In the genomic region with DNA sequence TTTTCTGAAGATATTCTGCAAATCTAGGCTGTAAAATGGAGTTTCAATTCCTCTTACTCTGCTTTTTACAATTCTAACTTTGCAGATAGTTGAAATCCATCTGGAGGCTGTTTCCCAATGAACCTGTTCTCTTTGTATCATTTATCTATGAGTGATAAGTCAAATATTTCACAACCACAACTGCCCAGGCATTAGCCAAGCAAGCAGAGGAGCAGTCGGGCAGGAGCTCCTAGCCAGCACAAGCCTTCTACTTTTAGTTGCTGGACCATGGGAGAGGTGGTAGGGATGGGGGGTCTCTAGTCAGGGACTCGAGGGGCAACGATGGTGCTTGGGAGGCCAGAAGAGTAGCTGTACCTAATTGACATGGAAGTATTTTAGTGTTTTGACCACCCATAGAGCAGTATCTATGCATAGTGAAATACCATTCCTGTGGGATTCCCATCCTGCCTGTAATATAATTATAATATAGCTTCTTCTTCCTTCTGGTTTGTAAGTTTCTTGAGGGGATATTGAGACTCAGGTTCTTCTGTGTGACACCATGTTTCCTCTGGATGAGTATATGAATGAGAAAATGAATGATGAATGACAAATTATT, we compare ENCODE assay signal across 18 cellular contexts.
DNase-seq lines count a peak whose midpoint lies in the region; ATAC-seq and TF ChIP-seq lines count a peak whose summit lies in the region.
"Had no signal": no experiment of that assay in that cellular context is flagged by ENCODE, and none has a peak within 500 bp of the region (broad histone marks: within the 10 kb centered on the region; RNA-seq: fewer than 3 reads in every experiment).

No MANE protein-coding gene starts in this region.

- CTCF ChIA-PET in Caco-2 (lab: Charles Lee): interaction anchor here (0.6 to 1.0 kb wide), 2 partner anchors 97 to 184 kb away, joined by 3 to 4 read pairs; no protein-coding TSS in a partner anchor

- no peak for TF ChIP-seq CTCF in Caco-2 (IDR thresholded peaks at IDR 0.05; ENCODE audit: insufficient read depth in 1 of 2, low read depth in 1 of 2, low read length in 1 of 2, severe bottlenecking in 1 of 2, unreplicated experiment in 1 of 2)
- no peak for TF ChIP-seq CTCF in sigmoid colon (IDR thresholded peaks at IDR 0.05)

- H3K36me3 ChIP-seq in Caco-2 (ENCODE audit: control insufficient read depth, insufficient read depth, low read length) (no peaks in the 10 kb centered on the region), sigmoid colon (no peaks in the 10 kb centered on the region)
- H3K36me3 ChIP-seq: gastroesophageal sphincter had no signal

- TF ChIP-seq EP300 in sigmoid colon (IDR thresholded peaks at IDR 0.05): no peak

- H3K4me1 ChIP-seq in Caco-2: peaks cover 54% of the 10 kb centered on the region
- H3K4me1 ChIP-seq in sigmoid colon: no peaks in the 10 kb centered on the region
- H3K4me1 ChIP-seq: gastroesophageal sphincter had no signal

- DNase-seq in Caco-2 (peak; percentile 41 to 54), HuH-7 (ENCODE audit: low spot score) (peak; percentile 13), amniotic epithelial cell (ENCODE audit: low read depth) (peak; percentile 90), kidney glomerular epithelial cell (lab: John Stamatoyannopoulos, UW) (peak; percentile 85), amygdala (lab: John Stamatoyannopoulos, UW) (no peak), mesenteric fat pad (ENCODE audit: low spot score) (no peak), sigmoid colon (no peak)
- DNase-seq: activated CD4-positive, CD25-positive, alpha-beta regulatory T cell treated with anti-CD3 and anti-CD28 coated beads, Interleukin-2, amount 50 U/mL, for 72 hours; activated naive CD8-positive, alpha-beta T cell treated with anti-CD3 and anti-CD28 coated beads, Interleukin-2, amount 50 U/mL, for 24 hours; dorsolateral prefrontal cortex; naive thymus-derived CD4-positive, alpha-beta T cell; NCI-H2029; stimulated activated CD4-positive, alpha-beta T cell treated with anti-CD3 and anti-CD28 coated beads, Interleukin-2, amount 100 ng/mL, for 48 hours; T-helper 1 cell had no signal

- H3K9me3 Mint-ChIP-seq in Caco-2 (ENCODE audit: unreplicated experiment): no peaks in the 10 kb centered on the region
- H3K9me3 Mint-ChIP-seq: activated naive CD8-positive, alpha-beta T cell treated with anti-CD3 and anti-CD28 coated beads, Interleukin-2, amount 50 U/mL, for 24 hours had no signal

- no peak for TF ChIP-seq POLR2A in sigmoid colon (IDR thresholded peaks at IDR 0.05)

- H3K4me1 Mint-ChIP-seq in Caco-2 (ENCODE audit: low read depth, unreplicated experiment): peaks cover 38% of the 10 kb centered on the region
- H3K4me1 Mint-ChIP-seq: activated naive CD8-positive, alpha-beta T cell treated with anti-CD3 and anti-CD28 coated beads, Interleukin-2, amount 50 U/mL, for 24 hours; naive thymus-derived CD4-positive, alpha-beta T cell; stimulated activated effector memory CD8-positive, alpha-beta T cell treated with anti-CD3 and anti-CD28 coated beads, Interleukin-12 subunit alpha, Interleukin-12 subunit beta, amount 100 ng/mL, for 72 hours had no signal

- H3K4me3 ChIP-seq in Caco-2 (ENCODE audit: low read depth, low read length) (no peak overlapping the region), sigmoid colon (no peak overlapping the region)
- H3K4me3 ChIP-seq: dorsolateral prefrontal cortex, gastroesophageal sphincter, K562 had no signal

- no peak overlapping the region for H3K27ac ChIP-seq in sigmoid colon
- H3K27ac ChIP-seq: dorsolateral prefrontal cortex, gastroesophageal sphincter had no signal

- peak overlapping the region; percentile 65 for H3K27ac Mint-ChIP-seq in Caco-2 (ENCODE audit: unreplicated experiment)
- H3K27ac Mint-ChIP-seq: activated naive CD8-positive, alpha-beta T cell treated with anti-CD3 and anti-CD28 coated beads, Interleukin-2, amount 50 U/mL, for 24 hours; naive thymus-derived CD4-positive, alpha-beta T cell; stimulated activated effector memory CD8-positive, alpha-beta T cell treated with anti-CD3 and anti-CD28 coated beads, Interleukin-12 subunit alpha, Interleukin-12 subunit beta, amount 100 ng/mL, for 72 hours had no signal

- H3K36me3 Mint-ChIP-seq in Caco-2 (ENCODE audit: insufficient read depth, unreplicated experiment): no peaks in the 10 kb centered on the region
- H3K36me3 Mint-ChIP-seq: naive thymus-derived CD4-positive, alpha-beta T cell; stimulated activated effector memory CD8-positive, alpha-beta T cell treated with anti-CD3 and anti-CD28 coated beads, Interleukin-12 subunit alpha, Interleukin-12 subunit beta, amount 100 ng/mL, for 72 hours had no signal

- no peaks in the 10 kb centered on the region for H3K27me3 Mint-ChIP-seq in Caco-2 (ENCODE audit: insufficient read depth, unreplicated experiment)
- H3K27me3 Mint-ChIP-seq: activated naive CD8-positive, alpha-beta T cell treated with anti-CD3 and anti-CD28 coated beads, Interleukin-2, amount 50 U/mL, for 24 hours; naive thymus-derived CD4-positive, alpha-beta T cell had no signal

- H3K9me3 ChIP-seq in Caco-2: no peaks in the 10 kb centered on the region
- H3K9me3 ChIP-seq in sigmoid colon: no peaks in the 10 kb centered on the region
- H3K9me3 ChIP-seq: gastroesophageal sphincter had no signal

- BruUV-seq in Caco-2 (replicated peaks; lab: Mats Ljungman, UMichigan): no TSS peak

- 90 to 91% methylated on average over 3 of the region's 3 CpGs for WGBS in sigmoid colon, 2 donors

- intact Hi-C loops in Caco-2 (cut with micrococcal nuclease; ENCODE audit: unreplicated experiment): no loop called here
- intact Hi-C loops in sigmoid colon (cut with DNase I): no loop called here

- POLR2A ChIA-PET in Caco-2 (lab: Charles Lee): interaction anchor here (0.6 kb wide), 1 partner anchor 38 kb away, joined by 3 read pairs; no protein-coding TSS in a partner anchor

- H3K4me3 Mint-ChIP-seq in Caco-2 (ENCODE audit: unreplicated experiment): peak overlapping the region; percentile 37
- H3K4me3 Mint-ChIP-seq: activated naive CD8-positive, alpha-beta T cell treated with anti-CD3 and anti-CD28 coated beads, Interleukin-2, amount 50 U/mL, for 24 hours; naive thymus-derived CD4-positive, alpha-beta T cell; stimulated activated effector memory CD8-positive, alpha-beta T cell treated with anti-CD3 and anti-CD28 coated beads, Interleukin-12 subunit alpha, Interleukin-12 subunit beta, amount 100 ng/mL, for 72 hours had no signal

- no peaks in the 10 kb centered on the region for H3K27me3 ChIP-seq in Caco-2 (replicated peaks; ENCODE audit: control insufficient read depth, insufficient read depth, low read length)
- H3K27me3 ChIP-seq in sigmoid colon: no peaks in the 10 kb centered on the region
- H3K27me3 ChIP-seq: dorsolateral prefrontal cortex, gastroesophageal sphincter had no signal

- ATAC-seq in HG03175 (IDR thresholded peaks at IDR 0.05; ENCODE audit: unreplicated experiment): no peak
- ATAC-seq: activated naive CD8-positive, alpha-beta T cell treated with anti-CD3 and anti-CD28 coated beads, Interleukin-2, amount 50 U/mL, for 24 hours; gastroesophageal sphincter; K562; naive thymus-derived CD4-positive, alpha-beta T cell; stimulated activated effector memory CD8-positive, alpha-beta T cell treated with anti-CD3 and anti-CD28 coated beads, Interleukin-12 subunit alpha, Interleukin-12 subunit beta, amount 100 ng/mL, for 72 hours had no signal

Comparison
In these comparisons a context has a peak if more than half of its experiments do, and no peak if none do; other contexts are left out.
1. DNase-seq: peak in Caco-2 (2 of 2), HuH-7 (single experiment), amniotic epithelial cell (single experiment) and kidney glomerular epithelial cell (single experiment); none in amygdala (0 of 56), mesenteric fat pad (single experiment) and sigmoid colon (single experiment).